ENCODE assay signal across 1 cellular context in genomic region chr2:111883661-111884591, GRCh38.
TF ChIP-seq lines count a peak whose summit lies in the region.

TSS of gene ANAPC1 (minus strand) at chr2:111884193. CDS start at chr2:111880825, 3,368 bp downstream.

TF ChIP-seq in K562, 482 proteins besides CTCF, POLR2A, EP300 and RAD21 (continued from another document and continues in another):
- TF ChIP-seq SRSF1 (IDR thresholded peaks at IDR 0.05; ENCODE audit: low read depth, low read length), result no peak
- no peak for TF ChIP-seq MAFF (IDR thresholded peaks at IDR 0.05; ENCODE audit: low read length)
- TF ChIP-seq, protein P1, sequence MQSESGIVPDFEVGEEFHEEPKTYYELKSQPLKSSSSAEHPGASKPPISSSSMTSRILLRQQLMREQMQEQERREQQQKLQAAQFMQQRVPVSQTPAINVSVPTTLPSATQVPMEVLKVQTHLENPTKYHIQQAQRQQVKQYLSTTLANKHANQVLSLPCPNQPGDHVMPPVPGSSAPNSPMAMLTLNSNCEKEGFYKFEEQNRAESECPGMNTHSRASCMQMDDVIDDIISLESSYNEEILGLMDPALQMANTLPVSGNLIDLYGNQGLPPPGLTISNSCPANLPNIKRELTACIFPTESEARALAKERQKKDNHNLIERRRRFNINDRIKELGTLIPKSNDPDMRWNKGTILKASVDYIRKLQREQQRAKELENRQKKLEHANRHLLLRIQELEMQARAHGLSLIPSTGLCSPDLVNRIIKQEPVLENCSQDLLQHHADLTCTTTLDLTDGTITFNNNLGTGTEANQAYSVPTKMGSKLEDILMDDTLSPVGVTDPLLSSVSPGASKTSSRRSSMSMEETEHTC (IDR thresholded peaks at IDR 0.05), result no peak
- peak; percentile 31 for TF ChIP-seq HNRNPLL (IDR thresholded peaks at IDR 0.05; ENCODE audit: low read depth, low read length, poor library complexity, severe bottlenecking)
- TF ChIP-seq MEIS2 (IDR thresholded peaks at IDR 0.05; ENCODE audit: partially characterized antibody), result peak; percentile 60
- no peak for TF ChIP-seq RBM14 (IDR thresholded peaks at IDR 0.05; ENCODE audit: borderline replicate concordance, insufficient read depth, low read depth, low read length)
- TF ChIP-seq, protein P2, sequence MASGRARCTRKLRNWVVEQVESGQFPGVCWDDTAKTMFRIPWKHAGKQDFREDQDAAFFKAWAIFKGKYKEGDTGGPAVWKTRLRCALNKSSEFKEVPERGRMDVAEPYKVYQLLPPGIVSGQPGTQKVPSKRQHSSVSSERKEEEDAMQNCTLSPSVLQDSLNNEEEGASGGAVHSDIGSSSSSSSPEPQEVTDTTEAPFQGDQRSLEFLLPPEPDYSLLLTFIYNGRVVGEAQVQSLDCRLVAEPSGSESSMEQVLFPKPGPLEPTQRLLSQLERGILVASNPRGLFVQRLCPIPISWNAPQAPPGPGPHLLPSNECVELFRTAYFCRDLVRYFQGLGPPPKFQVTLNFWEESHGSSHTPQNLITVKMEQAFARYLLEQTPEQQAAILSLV (tag; IDR thresholded peaks at IDR 0.05), result no peak
- no peak for TF ChIP-seq MCM7 (IDR thresholded peaks at IDR 0.05)
- no peak for TF ChIP-seq ZBTB11 (CRISPR knock-in tag; IDR thresholded peaks at IDR 0.05)
- no peak for TF ChIP-seq STAT5A (IDR thresholded peaks at IDR 0.05; ENCODE audit: borderline replicate concordance, low read length)
- peak; percentile 77; the same call in 1 of the 2 replicates for TF ChIP-seq ZBTB1 (CRISPR knock-in tag; IDR thresholded peaks at IDR 0.05; ENCODE audit: borderline replicate concordance, low read depth)
- TF ChIP-seq ELF2 (CRISPR knock-in tag; IDR thresholded peaks at IDR 0.05), result peak; percentile 23; the same call in 1 of the 2 replicates
- TF ChIP-seq KDM4B (IDR thresholded peaks at IDR 0.05; ENCODE audit: borderline replicate concordance in 2 of 2, low read depth in 1 of 2), result peak in 1 of 2 experiments; percentile 58; a peak in 1 of 4 replicates
- TF ChIP-seq FIP1L1 (IDR thresholded peaks at IDR 0.05; ENCODE audit: low read depth, low read length, poor library complexity, severe bottlenecking), result peak; percentile 68
- no peak for TF ChIP-seq SMARCC2 (IDR thresholded peaks at IDR 0.05; ENCODE audit: low read depth)
- no peak for TF ChIP-seq ZNF75A (CRISPR knock-in tag; IDR thresholded peaks at IDR 0.05)
- TF ChIP-seq ZNF583 (CRISPR knock-in tag; IDR thresholded peaks at IDR 0.05), result no peak
- peak in 1 of 2 experiments; percentile 38; a peak in 2 of 4 replicates for TF ChIP-seq FOXK2 (conservative IDR thresholded peaks at IDR 0.05 in 1 of 2, IDR thresholded peaks at IDR 0.05 in 1 of 2; ENCODE audit: low read depth in 2 of 2)
- peak; percentile 93 for TF ChIP-seq ZFX (CRISPR knock-in tag; IDR thresholded peaks at IDR 0.05)
- peak; percentile 90; the same call in 1 of the 2 replicates for TF ChIP-seq PHF8 (IDR thresholded peaks at IDR 0.05; ENCODE audit: borderline replicate concordance, low read length)
- 0 out of 2 replicates have a peak, but pooled peaks have one; percentile 2 for TF ChIP-seq ZNF232 (CRISPR knock-in tag; IDR thresholded peaks at IDR 0.05)
- peak; percentile 99 for TF ChIP-seq RBBP5 (IDR thresholded peaks at IDR 0.05; ENCODE audit: borderline replicate concordance, insufficient read depth, low read length, poor library complexity, severe bottlenecking)
- peak; percentile 97 for TF ChIP-seq TAF1 (IDR thresholded peaks at IDR 0.05; ENCODE audit: control insufficient read depth, extremely low read depth, insufficient read depth, low read length, severe bottlenecking)
- TF ChIP-seq ZNF76 (CRISPR knock-in tag; IDR thresholded peaks at IDR 0.05; ENCODE audit: borderline replicate concordance), result 0 out of 2 replicates have a peak, but pooled peaks have one; percentile 18
- no peak for TF ChIP-seq CBX8 (IDR thresholded peaks at IDR 0.05; ENCODE audit: borderline replicate concordance, extremely low read depth, low read depth, low read length, poor library complexity, severe bottlenecking)
- no peak for TF ChIP-seq KAT7 (CRISPR knock-in tag; IDR thresholded peaks at IDR 0.05; ENCODE audit: borderline replicate concordance)
- TF ChIP-seq ZMIZ1 (IDR thresholded peaks at IDR 0.05; ENCODE audit: low read depth in 2 of 2, low read length in 2 of 2), result no peak
- 0 out of 4 replicates have a peak, but pooled peaks of 1 of the 2 experiments have one; percentile 48 for TF ChIP-seq SRF (CRISPR knock-in tag; IDR thresholded peaks at IDR 0.05)
- no peak for TF ChIP-seq RBM34 (IDR thresholded peaks at IDR 0.05; ENCODE audit: borderline replicate concordance, insufficient read depth, low read length)
- TF ChIP-seq ZFP91 (CRISPR knock-in tag; IDR thresholded peaks at IDR 0.05), result no peak
- no peak for TF ChIP-seq PRMT5 (CRISPR knock-in tag; IDR thresholded peaks at IDR 0.05)
- no peak for TF ChIP-seq GABPB2 (CRISPR knock-in tag; conservative IDR thresholded peaks at IDR 0.05)
- TF ChIP-seq EP400 (IDR thresholded peaks at IDR 0.05), result peak; percentile 91
- TF ChIP-seq, protein P3, sequence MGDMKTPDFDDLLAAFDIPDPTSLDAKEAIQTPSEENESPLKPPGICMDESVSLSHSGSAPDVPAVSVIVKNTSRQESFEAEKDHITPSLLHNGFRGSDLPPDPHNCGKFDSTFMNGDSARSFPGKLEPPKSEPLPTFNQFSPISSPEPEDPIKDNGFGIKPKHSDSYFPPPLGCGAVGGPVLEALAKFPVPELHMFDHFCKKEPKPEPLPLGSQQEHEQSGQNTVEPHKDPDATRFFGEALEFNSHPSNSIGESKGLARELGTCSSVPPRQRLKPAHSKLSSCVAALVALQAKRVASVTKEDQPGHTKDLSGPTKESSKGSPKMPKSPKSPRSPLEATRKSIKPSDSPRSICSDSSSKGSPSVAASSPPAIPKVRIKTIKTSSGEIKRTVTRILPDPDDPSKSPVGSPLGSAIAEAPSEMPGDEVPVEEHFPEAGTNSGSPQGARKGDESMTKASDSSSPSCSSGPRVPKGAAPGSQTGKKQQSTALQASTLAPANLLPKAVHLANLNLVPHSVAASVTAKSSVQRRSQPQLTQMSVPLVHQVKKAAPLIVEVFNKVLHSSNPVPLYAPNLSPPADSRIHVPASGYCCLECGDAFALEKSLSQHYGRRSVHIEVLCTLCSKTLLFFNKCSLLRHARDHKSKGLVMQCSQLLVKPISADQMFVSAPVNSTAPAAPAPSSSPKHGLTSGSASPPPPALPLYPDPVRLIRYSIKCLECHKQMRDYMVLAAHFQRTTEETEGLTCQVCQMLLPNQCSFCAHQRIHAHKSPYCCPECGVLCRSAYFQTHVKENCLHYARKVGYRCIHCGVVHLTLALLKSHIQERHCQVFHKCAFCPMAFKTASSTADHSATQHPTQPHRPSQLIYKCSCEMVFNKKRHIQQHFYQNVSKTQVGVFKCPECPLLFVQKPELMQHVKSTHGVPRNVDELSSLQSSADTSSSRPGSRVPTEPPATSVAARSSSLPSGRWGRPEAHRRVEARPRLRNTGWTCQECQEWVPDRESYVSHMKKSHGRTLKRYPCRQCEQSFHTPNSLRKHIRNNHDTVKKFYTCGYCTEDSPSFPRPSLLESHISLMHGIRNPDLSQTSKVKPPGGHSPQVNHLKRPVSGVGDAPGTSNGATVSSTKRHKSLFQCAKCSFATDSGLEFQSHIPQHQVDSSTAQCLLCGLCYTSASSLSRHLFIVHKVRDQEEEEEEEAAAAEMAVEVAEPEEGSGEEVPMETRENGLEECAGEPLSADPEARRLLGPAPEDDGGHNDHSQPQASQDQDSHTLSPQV (IDR thresholded peaks at IDR 0.05), result peak; percentile 35; the same call in 1 of the 2 replicates
- TF ChIP-seq, protein P4, sequence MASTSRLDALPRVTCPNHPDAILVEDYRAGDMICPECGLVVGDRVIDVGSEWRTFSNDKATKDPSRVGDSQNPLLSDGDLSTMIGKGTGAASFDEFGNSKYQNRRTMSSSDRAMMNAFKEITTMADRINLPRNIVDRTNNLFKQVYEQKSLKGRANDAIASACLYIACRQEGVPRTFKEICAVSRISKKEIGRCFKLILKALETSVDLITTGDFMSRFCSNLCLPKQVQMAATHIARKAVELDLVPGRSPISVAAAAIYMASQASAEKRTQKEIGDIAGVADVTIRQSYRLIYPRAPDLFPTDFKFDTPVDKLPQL (IDR thresholded peaks at IDR 0.05; ENCODE audit: extremely low read depth, insufficient read length), result peak; percentile 27
- TF ChIP-seq THRAP3 (IDR thresholded peaks at IDR 0.05; ENCODE audit: borderline replicate concordance), result no peak
- TF ChIP-seq, protein P5, sequence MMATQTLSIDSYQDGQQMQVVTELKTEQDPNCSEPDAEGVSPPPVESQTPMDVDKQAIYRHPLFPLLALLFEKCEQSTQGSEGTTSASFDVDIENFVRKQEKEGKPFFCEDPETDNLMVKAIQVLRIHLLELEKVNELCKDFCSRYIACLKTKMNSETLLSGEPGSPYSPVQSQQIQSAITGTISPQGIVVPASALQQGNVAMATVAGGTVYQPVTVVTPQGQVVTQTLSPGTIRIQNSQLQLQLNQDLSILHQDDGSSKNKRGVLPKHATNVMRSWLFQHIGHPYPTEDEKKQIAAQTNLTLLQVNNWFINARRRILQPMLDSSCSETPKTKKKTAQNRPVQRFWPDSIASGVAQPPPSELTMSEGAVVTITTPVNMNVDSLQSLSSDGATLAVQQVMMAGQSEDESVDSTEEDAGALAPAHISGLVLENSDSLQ (IDR thresholded peaks at IDR 0.05), result peak; percentile 33
- TF ChIP-seq TAF7 (tag; IDR thresholded peaks at IDR 0.05), result peak; percentile 83; the same call in 1 of the 2 replicates
- peak; percentile 63 for TF ChIP-seq DIDO1 (tag; IDR thresholded peaks at IDR 0.05; ENCODE audit: low read depth)
- TF ChIP-seq SP1 (CRISPR knock-in tag; IDR thresholded peaks at IDR 0.05), result peak; percentile 71
- TF ChIP-seq ZNF445 (CRISPR knock-in tag; IDR thresholded peaks at IDR 0.05; ENCODE audit: low read depth), result no peak
- no peak for TF ChIP-seq ZNF197 (CRISPR knock-in tag; IDR thresholded peaks at IDR 0.05; ENCODE audit: low read depth)
- peak; percentile 52; the same call in 1 of the 2 replicates for TF ChIP-seq NR2C2 (CRISPR knock-in tag; IDR thresholded peaks at IDR 0.05)
- peak; percentile 65; the same call in 1 of the 2 replicates for TF ChIP-seq NR2C2 (tag; IDR thresholded peaks at IDR 0.05)
- peak; percentile 89 for TF ChIP-seq MXD1 (CRISPR knock-in tag; IDR thresholded peaks at IDR 0.05; ENCODE audit: borderline replicate concordance, poor library complexity, severe bottlenecking)
- peak; percentile 67 for TF ChIP-seq HCFC1 (IDR thresholded peaks at IDR 0.05; ENCODE audit: low read depth, low read length)
- no peak for TF ChIP-seq SMAD4 (CRISPR knock-in tag; conservative IDR thresholded peaks at IDR 0.05)
